Comparison of ENCODE assay signal across 40 cellular contexts in genomic region chr1:151912973-151913372, GRCh38. TPM values are rescaled to one million over a fixed set of nuclear protein-coding genes. Genes with fewer than 3 reads are reported as not detected.
"Had no signal": no experiment of that assay in that cellular context is flagged by ENCODE, and none has a peak within 500 bp of the region (broad histone marks: within the 10 kb centered on the region; RNA-seq: fewer than 3 reads in every experiment).

No MANE protein-coding gene starts in this region.

- H3K27ac Mint-ChIP-seq: activated B cell treated with CpG ODN at 0.5 μM for 24 hours; activated CD4-positive, alpha-beta memory T cell treated with anti-CD3 and anti-CD28 coated beads for 36 hours; activated CD4-positive, alpha-beta T cell treated with anti-CD3 and anti-CD28 coated beads, Interleukin-2, amount 10 ng/mL, durations not matched to agents 24 days and 14 days; activated CD8-positive, alpha-beta T cell treated with anti-CD3 and anti-CD28 coated beads for 36 hours; activated naive CD4-positive, alpha-beta T cell treated with anti-CD3 and anti-CD28 coated beads for 36 hours; activated naive CD4-positive, alpha-beta T cell treated with anti-CD3 and anti-CD28 coated beads, Interleukin-2, amount 50 U/mL, for 72 hours; activated naive CD8-positive, alpha-beta T cell treated with anti-CD3 and anti-CD28 coated beads for 36 hours; activated T-cell treated with anti-CD3 and anti-CD28 coated beads, Interleukin-2, amount 50 U/mL, for 72 hours; activated T-helper 1 cell treated with anti-CD3 and anti-CD28 coated beads, Interleukin-12 subunit alpha, Interleukin-12 subunit beta, Interleukin-2, Interleukin-4 antibody, amounts not matched to agents 30 ng/mL and 10 ng/mL and 1 ng/mL, durations not matched to agents 14 hours and 24 hours and 36 hours; activated T-helper 17 cell treated with anti-CD3 and anti-CD28 coated beads, Interleukin-2, amount 50 U/mL, for 72 hours; T-helper 1 cell treated with Interleukin-12 subunit alpha and Interleukin-12 subunit beta and Interleukin-4 antibody, amounts not matched to agents 30 μg/mL and 1 μg/mL, for 36 hours; T-helper 2 cell treated with Interferon-gamma antibody and Interleukin-4, amounts not matched to agents 5 μg/mL and 100 μg/mL, for 36 hours had no signal

- H3K4me3 ChIP-seq: adrenal gland, body of pancreas, breast epithelium had no signal

- H3K27ac ChIP-seq: adrenal gland, body of pancreas, brain microvascular endothelial cell, breast epithelium, VCaP had no signal

- FAIRE-seq: astrocyte, TTC549 had no signal

- H3K27me3 ChIP-seq: adrenal gland, body of pancreas, brain microvascular endothelial cell, breast epithelium had no signal

- H3K36me3 ChIP-seq: adrenal gland, brain microvascular endothelial cell, breast epithelium had no signal

- H3K27me3 Mint-ChIP-seq: activated B cell treated with CpG ODN at 0.5 μM for 24 hours; activated CD4-positive, alpha-beta memory T cell treated with anti-CD3 and anti-CD28 coated beads for 36 hours; activated CD8-positive, alpha-beta T cell treated with anti-CD3 and anti-CD28 coated beads for 36 hours; activated naive CD8-positive, alpha-beta T cell treated with anti-CD3 and anti-CD28 coated beads for 36 hours; activated T-helper 17 cell treated with anti-CD3 and anti-CD28 coated beads, Interleukin-2, amount 50 U/mL, for 72 hours had no signal

- H3K4me3 Mint-ChIP-seq: activated B cell treated with CpG ODN at 0.5 μM for 24 hours; activated CD4-positive, alpha-beta memory T cell treated with anti-CD3 and anti-CD28 coated beads for 36 hours; activated CD4-positive, alpha-beta T cell treated with anti-CD3 and anti-CD28 coated beads, Interleukin-2, amount 10 ng/mL, durations not matched to agents 24 days and 14 days; activated CD8-positive, alpha-beta T cell treated with anti-CD3 and anti-CD28 coated beads for 36 hours; activated naive CD4-positive, alpha-beta T cell treated with anti-CD3 and anti-CD28 coated beads for 36 hours; activated naive CD8-positive, alpha-beta T cell treated with anti-CD3 and anti-CD28 coated beads for 36 hours; activated T-cell treated with anti-CD3 and anti-CD28 coated beads, Interleukin-2, amount 50 U/mL, for 4 hours; activated T-cell treated with anti-CD3 and anti-CD28 coated beads, Interleukin-2, amount 50 U/mL, for 72 hours; activated T-helper 1 cell treated with anti-CD3 and anti-CD28 coated beads, Interleukin-12 subunit alpha, Interleukin-12 subunit beta, Interleukin-2, Interleukin-4 antibody, amounts not matched to agents 30 ng/mL and 10 ng/mL and 1 ng/mL, durations not matched to agents 14 hours and 24 hours and 36 hours; activated T-helper 17 cell treated with anti-CD3 and anti-CD28 coated beads, Interleukin-2, amount 50 U/mL, for 72 hours; T-helper 1 cell treated with Interleukin-12 subunit alpha and Interleukin-12 subunit beta and Interleukin-4 antibody, amounts not matched to agents 30 μg/mL and 1 μg/mL, for 36 hours; T-helper 2 cell treated with Interferon-gamma antibody and Interleukin-4, amounts not matched to agents 5 μg/mL and 100 μg/mL, for 36 hours had no signal

- DNase-seq: activated B cell treated with CpG ODN at 0.5 μM for 24 hours; activated CD4-positive, alpha-beta memory T cell treated with anti-CD3 and anti-CD28 coated beads for 36 hours; activated CD4-positive, alpha-beta T cell treated with anti-CD3 and anti-CD28 coated beads for 4 hours; activated CD4-positive, alpha-beta T cell treated with anti-CD3 and anti-CD28 coated beads, Interleukin-2, amount 10 ng/mL, durations not matched to agents 24 days and 14 days; activated CD4-positive, alpha-beta T cell treated with anti-CD3 and anti-CD28 coated beads, Interleukin-2, amount 50 U/mL, for 1 hour; activated CD4-positive, alpha-beta T cell treated with anti-CD3 and anti-CD28 coated beads, Interleukin-2, amount 50 U/mL, for 4 hours; activated CD4-positive, CD25-positive, alpha-beta regulatory T cell treated with anti-CD3 and anti-CD28 coated beads, Interleukin-2, amount 50 U/mL, for 72 hours; activated CD8-positive, alpha-beta memory T cell treated with anti-CD3 and anti-CD28 coated beads, Interleukin-2, amount 50 U/mL, for 4 hours; activated CD8-positive, alpha-beta T cell treated with anti-CD3 and anti-CD28 coated beads for 36 hours; activated effector memory CD4-positive, alpha-beta T cell treated with anti-CD3 and anti-CD28 coated beads, Interleukin-2, amount 50 U/mL, for 16 hours; activated gamma-delta T cell treated with Interleukin-2 at 50 U/mL for 16 hours; activated naive CD4-positive, alpha-beta T cell; activated naive CD4-positive, alpha-beta T cell treated with anti-CD3 and anti-CD28 coated beads for 36 hours; activated naive CD4-positive, alpha-beta T cell treated with anti-CD3 and anti-CD28 coated beads, Interleukin-2, amount 50 U/mL, for 16 hours; activated naive CD8-positive, alpha-beta T cell treated with anti-CD3 and anti-CD28 coated beads for 36 hours; activated T-cell treated with anti-CD3 and anti-CD28 coated beads for 4 hours; activated T-cell treated with anti-CD3 and anti-CD28 coated beads, Interleukin-2, amount 50 U/mL, for 1 hour; activated T-cell treated with anti-CD3 and anti-CD28 coated beads, Interleukin-2, amount 50 U/mL, for 4 hours; activated T-cell treated with anti-CD3 and anti-CD28 coated beads, Interleukin-2, amount 50 U/mL, for 72 hours; adrenal gland; amniotic stem cell; aorta; body of pancreas; brain microvascular endothelial cell; central memory CD4-positive, alpha-beta T cell; cerebellar nuclear complex; T-helper 2 cell; T-helper 9 cell had no signal

- H3K9me3 ChIP-seq: adrenal gland, body of pancreas had no signal

- H3K9me3 Mint-ChIP-seq: activated B cell treated with CpG ODN at 0.5 μM for 24 hours; activated T-cell treated with anti-CD3 and anti-CD28 coated beads, Interleukin-2, amount 50 U/mL, for 4 hours; activated T-helper 17 cell treated with anti-CD3 and anti-CD28 coated beads, Interleukin-2, amount 50 U/mL, for 72 hours had no signal

- ATAC-seq: activated CD8-positive, alpha-beta T cell treated with anti-CD3 and anti-CD28 coated beads for 36 hours; activated naive CD4-positive, alpha-beta T cell treated with anti-CD3 and anti-CD28 coated beads, Interleukin-2, amount 50 U/mL, for 72 hours; activated T-cell treated with anti-CD3 and anti-CD28 coated beads, Interleukin-2, amount 50 U/mL, for 4 hours; activated T-cell treated with anti-CD3 and anti-CD28 coated beads, Interleukin-2, amount 50 U/mL, for 72 hours; activated T-helper 17 cell treated with anti-CD3 and anti-CD28 coated beads, Interleukin-2, amount 50 U/mL, for 72 hours; body of pancreas had no signal

RNA-seq across cellular contexts. Expression of gene THEM5, which starts 59.5 kb away (rescaled TPM):
- total RNA-seq: activated B cell treated with CpG ODN at 0.5 μM for 24 hours; activated CD4-positive, alpha-beta memory T cell treated with anti-CD3 and anti-CD28 coated beads for 36 hours; activated CD4-positive, alpha-beta T cell treated with anti-CD3 and anti-CD28 coated beads, Interleukin-2, amount 10 ng/mL, durations not matched to agents 24 days and 14 days; activated CD8-positive, alpha-beta memory T cell treated with anti-CD3 and anti-CD28 coated beads for 36 hours; activated CD8-positive, alpha-beta T cell treated with anti-CD3 and anti-CD28 coated beads for 36 hours; activated naive CD4-positive, alpha-beta T cell treated with anti-CD3 and anti-CD28 coated beads for 36 hours; activated naive CD4-positive, alpha-beta T cell treated with anti-CD3 and anti-CD28 coated beads, Interleukin-2, amount 50 U/mL, for 72 hours; activated naive CD8-positive, alpha-beta T cell treated with anti-CD3 and anti-CD28 coated beads for 36 hours; activated T-cell treated with anti-CD3 and anti-CD28 coated beads, Interleukin-2, amount 50 U/mL, for 4 hours; activated T-helper 1 cell treated with anti-CD3 and anti-CD28 coated beads, Interleukin-12 subunit alpha, Interleukin-12 subunit beta, Interleukin-2, Interleukin-4 antibody, amounts not matched to agents 30 ng/mL and 10 ng/mL and 1 ng/mL, durations not matched to agents 14 hours and 24 hours and 36 hours; activated T-helper 17 cell treated with anti-CD3 and anti-CD28 coated beads, Interleukin-2, amount 50 U/mL, for 72 hours; adrenal gland; aorta; astrocyte; body of pancreas; breast epithelium; cardiac septum; chondrocyte had no signal
- polyA plus RNA-seq: adrenal gland, aorta had no signal
